Comparison of ENCODE assay signal across 31 cellular contexts in genomic region chr2:171274757-171275156, GRCh38.
"Had no signal": no experiment of that assay in that cellular context is flagged by ENCODE, and none has a peak within 500 bp of the region (broad histone marks: within the 10 kb centered on the region; RNA-seq: fewer than 3 reads in every experiment).

No MANE protein-coding gene starts in this region.

- ATAC-seq: activated CD4-positive, alpha-beta T cell treated with anti-CD3 and anti-CD28 coated beads for 36 hours; activated CD4-positive, CD25-positive, alpha-beta regulatory T cell treated with anti-CD3 and anti-CD28 coated beads, Interleukin-2, amount 50 U/mL, for 24 hours; activated CD8-positive, alpha-beta T cell treated with anti-CD3 and anti-CD28 coated beads, Interleukin-2, amount 10 ng/mL, durations not matched to agents 7 days and 5 days; body of pancreas had no signal

- H3K4me3 ChIP-seq: adrenal gland, body of pancreas, PC-9 had no signal

- DNase-seq: activated CD4-positive, alpha-beta T cell treated with anti-CD3 and anti-CD28 coated beads for 36 hours; activated CD4-positive, alpha-beta T cell treated with anti-CD3 and anti-CD28 coated beads, Interleukin-2, amount 10 ng/mL, durations not matched to agents 7 days and 5 days; activated CD4-positive, alpha-beta T cell treated with anti-CD3 and anti-CD28 coated beads, Interleukin-2, amount 50 U/mL, for 48 hours; activated CD8-positive, alpha-beta T cell treated with anti-CD3 and anti-CD28 coated beads, Interleukin-2, amount 10 ng/mL, durations not matched to agents 7 days and 5 days; activated gamma-delta T cell; activated naive CD4-positive, alpha-beta T cell treated with Interleukin-2 at 50 U/mL for 16 hours; activated T-cell treated with anti-CD3 and anti-CD28 coated beads, Interleukin-2, amount 50 U/mL, for 24 hours; adrenal gland; body of pancreas; caudate nucleus; Kasumi-1; KG1; MM.1S; MV-4-11; NCI-H1092; NCI-H1436 treated with DMSO at 0.1 percent for 48 hours; NCI-H187 treated with DMSO at 0.1 percent for 48 hours; NCI-H2081; NCI-H226; NCI-H446 treated with DMSO at 0.1 percent for 48 hours; NCI-H524; NCI-H69; NK-92 treated with Interleukin-12 subunit alpha and Interleukin-12 subunit beta, amount 100 ng/mL, for 24 hours; PC-9; Right ventricle myocardium superior; SW 1271; T-helper 1 cell; T1000 had no signal

- H2AFZ ChIP-seq: PC-9 had no signal

- H3K27ac ChIP-seq: adrenal gland, body of pancreas, PC-9 had no signal

- H3K36me3 ChIP-seq: adrenal gland had no signal

- H3K9me3 ChIP-seq: adrenal gland, body of pancreas had no signal

- H3K27me3 ChIP-seq: adrenal gland, body of pancreas had no signal

- H3K4me1 ChIP-seq: adrenal gland had no signal

- FAIRE-seq: astrocyte, bronchial epithelial cell had no signal

- H3K4me2 ChIP-seq: PC-9 had no signal
